ENCODE assay signal across 12 cellular contexts in the genomic region with DNA sequence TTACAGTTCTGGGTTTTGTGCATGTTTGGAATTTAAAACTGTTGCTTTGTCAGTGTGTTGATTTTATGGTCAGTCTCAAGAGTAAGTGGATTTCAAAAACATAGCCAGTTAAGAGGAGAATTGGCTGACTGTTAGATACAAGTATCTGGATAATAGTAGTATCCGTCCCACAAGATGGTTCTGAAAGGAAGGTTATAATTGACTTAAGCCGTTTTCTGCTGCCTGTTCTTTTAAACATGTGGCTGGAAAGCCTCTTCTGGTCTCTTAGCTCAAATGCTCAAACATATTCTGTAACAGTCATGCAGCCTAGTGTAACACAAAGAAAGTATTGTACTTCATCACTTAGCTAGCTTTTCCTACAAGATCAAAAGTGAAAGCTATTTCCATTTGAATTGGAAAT.
A peak's percentile ranks its signal among the peaks of the same experiment; 100 is the strongest.
DNase-seq lines count a peak whose midpoint lies in the region; ATAC-seq, FAIRE-seq and TF ChIP-seq lines count a peak whose summit lies in the region.
"Had no signal": no experiment of that assay in that cellular context is flagged by ENCODE, and none has a peak within 500 bp of the region (broad histone marks: within the 10 kb centered on the region; RNA-seq: fewer than 3 reads in every experiment).

No MANE protein-coding gene starts in this region.

- no peak overlapping the region for H3K56ac ChIP-seq in IMR-90 (ENCODE audit: extremely low read depth, insufficient read depth, low read length)

- H3K4me3 ChIP-seq in IMR-90 (ENCODE audit: insufficient read depth, low read depth, low read length) (no peak overlapping the region), PC-3 (ENCODE audit: low read length) (no peak overlapping the region), fibroblast of pulmonary artery (replicated peaks; ENCODE audit: low read depth, low read length) (no peak overlapping the region), kidney (ENCODE audit: low read length in 2 of 2) (no peak overlapping the region)

- intact Hi-C loops in IMR-90 (cut with micrococcal nuclease) (no loop called here), PC-3 (cut with micrococcal nuclease) (no loop called here), kidney (cut with DNase I) (no loop called here)

- in situ Hi-C loops in IMR-90 (cut with MboI; ENCODE audit: low sequenced_read_pairs): no loop called here

- no peak overlapping the region for H2BK15ac ChIP-seq in IMR-90 (ENCODE audit: low read depth, low read length)

- POLR2A ChIA-PET in IMR-90 (lab: Charles Lee; ENCODE audit: unreplicated experiment): no interaction called here
- POLR2A ChIA-PET in PC-3 (lab: Charles Lee; ENCODE audit: unreplicated experiment): interaction anchor here (0.7 kb wide), 1 partner anchor 243 kb away, joined by 4 read pairs; no protein-coding TSS in a partner anchor

- H4K20me1 ChIP-seq in IMR-90 (ENCODE audit: insufficient read depth, low read length) (no peaks in the 10 kb centered on the region), PC-3 (ENCODE audit: low read length) (no peaks in the 10 kb centered on the region)

- H3K9me1 ChIP-seq in IMR-90 (ENCODE audit: insufficient read depth, low read length): no peaks in the 10 kb centered on the region

- BruUV-seq in IMR-90 (replicated peaks; lab: Mats Ljungman, UMichigan) (no TSS peak), PC-3 (replicated peaks; lab: Mats Ljungman, UMichigan) (no TSS peak)

- H3K4me1 ChIP-seq in IMR-90 (ENCODE audit: control insufficient read depth, insufficient read depth, low read length) (no peaks in the 10 kb centered on the region), PC-3 (ENCODE audit: insufficient read depth, low read length) (no peaks in the 10 kb centered on the region), kidney (ENCODE audit: control insufficient read depth in 1 of 2, insufficient read depth in 1 of 2, low read depth in 1 of 2, low read length in 2 of 2) (no peaks in the 10 kb centered on the region)

- TF ChIP-seq CTCF in IMR-90 (conservative IDR thresholded peaks at IDR 0.05; ENCODE audit: low read depth, low read length) (no peak), PC-3 (conservative IDR thresholded peaks at IDR 0.05; ENCODE audit: low read depth, low read length) (no peak), fibroblast of pulmonary artery (IDR thresholded peaks at IDR 0.05; ENCODE audit: low read length, missing control alignments) (no peak), kidney (IDR thresholded peaks at IDR 0.05; ENCODE audit: borderline replicate concordance, extremely low read depth, insufficient read depth) (no peak)

- no peak overlapping the region for H2AK5ac ChIP-seq in IMR-90 (ENCODE audit: low read depth, low read length)

- no peak overlapping the region for H3K14ac ChIP-seq in IMR-90 (replicated peaks; ENCODE audit: low read depth, low read length)

- H4K91ac ChIP-seq in IMR-90 (ENCODE audit: insufficient read depth, low read depth, low read length): no peak overlapping the region

- no peak overlapping the region for H2AK9ac ChIP-seq in IMR-90 (replicated peaks; ENCODE audit: low read depth, low read length, poor library complexity)

- no peak overlapping the region for H3K23ac ChIP-seq in IMR-90 (ENCODE audit: low read depth, low read length)

- no peak overlapping the region for H2BK20ac ChIP-seq in IMR-90 (ENCODE audit: low read depth, low read length)

- no peaks in the 10 kb centered on the region for H3K79me2 ChIP-seq in PC-3 (ENCODE audit: low read length)

- no peaks in the 10 kb centered on the region for H3K79me1 ChIP-seq in IMR-90 (ENCODE audit: low read depth in 1 of 2, low read length in 2 of 2)

- FAIRE-seq in kidney (lab: Jason Lieb, UNC): no peak
- FAIRE-seq: colon had no signal

- dilution Hi-C loops in IMR-90 (cut with HindIII; ENCODE audit: low sequenced_read_pairs, unreplicated experiment): no loop called here

- H3K27ac ChIP-seq in IMR-90 (ENCODE audit: insufficient read depth, low read length) (no peak overlapping the region), PC-3 (ENCODE audit: low read length) (no peak overlapping the region), kidney (ENCODE audit: low read depth in 2 of 2, low read length in 2 of 2) (no peak overlapping the region)

- DNase-seq in IMR-90 (no peak), PC-3 (no peak), fibroblast of pulmonary artery (ENCODE audit: low read depth) (peak; percentile 21), retina (peak; percentile 9), kidney (no peak), iPS-NIHi11 (ENCODE audit: low spot score) (no peak)
- DNase-seq: activated CD4-positive, alpha-beta T cell treated with anti-CD3 and anti-CD28 coated beads, Interleukin-2, amount 10 ng/mL, durations not matched to agents 7 days and 5 days; activated gamma-delta T cell; glutamatergic neuron; NCI-H526 had no signal

- H3K9me3 ChIP-seq in IMR-90 (ENCODE audit: control insufficient read depth, insufficient read depth, low read length): no peaks in the 10 kb centered on the region
- no peaks in the 10 kb centered on the region for H3K9me3 ChIP-seq in PC-3 (ENCODE audit: low read length)
- H3K9me3 ChIP-seq in kidney (ENCODE audit: control insufficient read depth in 1 of 2, low read length in 2 of 2): no peaks in the 10 kb centered on the region

- H4K8ac ChIP-seq in IMR-90 (ENCODE audit: low read depth in 2 of 2, low read length in 2 of 2): no peak overlapping the region

- no peaks in the 10 kb centered on the region for H3K36me3 ChIP-seq in IMR-90 (ENCODE audit: control insufficient read depth, insufficient read depth, low read length)
- no peaks in the 10 kb centered on the region for H3K36me3 ChIP-seq in PC-3 (ENCODE audit: low read depth, low read length)
- no peaks in the 10 kb centered on the region for H3K36me3 ChIP-seq in kidney (ENCODE audit: control insufficient read depth in 1 of 2, insufficient read depth in 2 of 2, low read length in 2 of 2)

- CTCF ChIA-PET in IMR-90 (lab: Yijun Ruan, JAX) (no interaction called here), PC-3 (lab: Charles Lee) (interaction anchor here (0.6 kb wide), 1 partner anchor 46 kb away, joined by 12 read pairs; no protein-coding TSS in a partner anchor)

- no peaks in the 10 kb centered on the region for H3K27me3 ChIP-seq in IMR-90 (ENCODE audit: control insufficient read depth, insufficient read depth, low read length)
- no peaks in the 10 kb centered on the region for H3K27me3 ChIP-seq in PC-3 (ENCODE audit: low read length)

- no CpG with 5 or more reads among the region's 2 CpGs for WGBS in IMR-90 (ENCODE audit: extremely low coverage in 2 of 2, insufficient read length in 1 of 2), 2 experiments

- H3K4me2 ChIP-seq in IMR-90 (ENCODE audit: low read depth, low read length) (peak overlapping the region; percentile 35; the same call in 1 of the 2 replicates), PC-3 (ENCODE audit: low read length) (0 out of 2 replicates have a peak overlapping the region, but pooled peaks have one; percentile 15)

- no peak overlapping the region for H2BK120ac ChIP-seq in IMR-90 (ENCODE audit: low read depth, low read length)

- TF ChIP-seq POLR2A in IMR-90 (IDR thresholded peaks at IDR 0.05; ENCODE audit: low read depth, low read length): no peak

- no peaks in the 10 kb centered on the region for H3K9me2 ChIP-seq in PC-3 (replicated peaks; ENCODE audit: low read length)

- TF ChIP-seq RAD21 in IMR-90 (IDR thresholded peaks at IDR 0.05; ENCODE audit: low read length): no peak

- H3K9ac ChIP-seq in IMR-90 (ENCODE audit: low read depth, low read length): no peak overlapping the region
- no peak overlapping the region for H3K9ac ChIP-seq in PC-3 (ENCODE audit: low read length)
- H3K9ac ChIP-seq in kidney (ENCODE audit: low read length in 2 of 2): no peak overlapping the region

- H3F3A ChIP-seq in PC-3 (ENCODE audit: low read length, unreplicated experiment): no peaks in the 10 kb centered on the region

- H3K18ac ChIP-seq in IMR-90 (ENCODE audit: low read depth, low read length): no peak overlapping the region

- no peak overlapping the region for H4K5ac ChIP-seq in IMR-90 (ENCODE audit: low read depth, low read length)

- no peak overlapping the region for H3K4ac ChIP-seq in IMR-90 (ENCODE audit: low read depth, low read length)

- peak; percentile 40; the same call in 1 of the 2 replicates for ATAC-seq in IMR-90 (ENCODE audit: low read depth)
- ATAC-seq in PC-3: 0 out of 2 replicates have a peak, but pooled peaks have one; percentile 38
- ATAC-seq in GM19452 (IDR thresholded peaks at IDR 0.05; ENCODE audit: unreplicated experiment): no peak

- no peak overlapping the region for H2BK5ac ChIP-seq in IMR-90 (ENCODE audit: low read depth, low read length, poor library complexity, severe bottlenecking)

- no peak overlapping the region for H2AFZ ChIP-seq in IMR-90 (replicated peaks; ENCODE audit: low read length, poor library complexity)
- no peak overlapping the region for H2AFZ ChIP-seq in PC-3 (ENCODE audit: low read length)

TF ChIP-seq in IMR-90, 13 proteins besides CTCF, POLR2A, EP300 and RAD21:
- no peak for TF ChIP-seq RFX5 (IDR thresholded peaks at IDR 0.05; ENCODE audit: low read depth, low read length)
- TF ChIP-seq CHD1 (IDR thresholded peaks at IDR 0.05; ENCODE audit: low read depth, low read length): no peak
- TF ChIP-seq MXI1 (IDR thresholded peaks at IDR 0.05; ENCODE audit: borderline replicate concordance, low read depth, low read length): no peak
- TF ChIP-seq, protein P1, sequence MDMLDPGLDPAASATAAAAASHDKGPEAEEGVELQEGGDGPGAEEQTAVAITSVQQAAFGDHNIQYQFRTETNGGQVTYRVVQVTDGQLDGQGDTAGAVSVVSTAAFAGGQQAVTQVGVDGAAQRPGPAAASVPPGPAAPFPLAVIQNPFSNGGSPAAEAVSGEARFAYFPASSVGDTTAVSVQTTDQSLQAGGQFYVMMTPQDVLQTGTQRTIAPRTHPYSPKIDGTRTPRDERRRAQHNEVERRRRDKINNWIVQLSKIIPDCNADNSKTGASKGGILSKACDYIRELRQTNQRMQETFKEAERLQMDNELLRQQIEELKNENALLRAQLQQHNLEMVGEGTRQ (IDR thresholded peaks at IDR 0.05; ENCODE audit: low read depth, low read length): no peak
- TF ChIP-seq FOS (IDR thresholded peaks at IDR 0.05; ENCODE audit: low read depth, low read length): no peak
- no peak for TF ChIP-seq RCOR1 (IDR thresholded peaks at IDR 0.05; ENCODE audit: insufficient replicate concordance, low read length)
- TF ChIP-seq CEBPB (IDR thresholded peaks at IDR 0.05; ENCODE audit: low read depth, low read length): no peak
- no peak for TF ChIP-seq MAZ (IDR thresholded peaks at IDR 0.05; ENCODE audit: borderline replicate concordance, low read depth, low read length)

Comparison
In these comparisons a context has a peak if more than half of its experiments do, and no peak if none do; other contexts are left out.
1. DNase-seq: peak in fibroblast of pulmonary artery (single experiment) and retina (single experiment); none in IMR-90 (single experiment), PC-3 (single experiment), kidney (single experiment) and iPS-NIHi11 (single experiment).